In the genomic region with DNA sequence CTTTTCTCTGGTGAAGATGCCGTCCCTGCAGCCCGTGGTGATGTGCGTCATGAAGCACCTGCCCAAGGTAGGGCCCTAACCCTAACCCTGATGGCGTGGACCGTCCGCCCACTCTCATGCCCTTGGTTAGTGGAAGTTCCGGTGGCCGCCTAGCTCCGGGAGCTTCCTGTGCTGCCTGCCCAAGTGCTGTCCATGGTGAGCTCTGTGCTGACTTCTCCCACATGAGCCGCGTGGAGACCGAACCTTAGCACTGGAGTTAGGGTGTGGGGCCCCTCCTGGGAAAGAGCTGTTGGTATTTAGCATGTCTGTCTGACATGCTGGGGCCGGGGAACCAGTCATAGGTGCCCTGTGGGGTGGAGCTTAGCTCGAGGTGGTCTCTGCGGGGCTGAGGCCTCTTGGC, we compare ENCODE assay signal across 9 cellular contexts. TPM values are rescaled to one million over a fixed set of nuclear protein-coding genes. Genes with fewer than 3 reads are reported as not detected.
A peak's percentile ranks its signal among the peaks of the same experiment; 100 is the strongest.
DNase-seq lines count a peak whose midpoint lies in the region; ATAC-seq, FAIRE-seq and TF ChIP-seq lines count a peak whose summit lies in the region.
"Had no signal": no experiment of that assay in that cellular context is flagged by ENCODE, and none has a peak within 500 bp of the region (broad histone marks: within the 10 kb centered on the region; RNA-seq: fewer than 3 reads in every experiment).

No MANE protein-coding gene starts in this region.

- ATAC-seq in activated CD8-positive, alpha-beta T cell treated with anti-CD3 and anti-CD28 coated beads, Interleukin-2, amount 10 ng/mL, durations not matched to agents 7 days and 5 days: no peak

- peak overlapping the region; percentile 87 for H3K4me3 Mint-ChIP-seq in activated CD4-positive, alpha-beta T cell treated with anti-CD3 and anti-CD28 coated beads, Interleukin-2, amount 10 ng/mL, durations not matched to agents 24 days and 14 days
- peak overlapping the region; percentile 91 for H3K4me3 Mint-ChIP-seq in activated CD8-positive, alpha-beta T cell treated with anti-CD3 and anti-CD28 coated beads, Interleukin-2, amount 10 ng/mL, durations not matched to agents 7 days and 5 days

- dilution Hi-C loops in keratinocyte (cut with MboI; ENCODE audit: extremely low pct_ligation_motif_present, low sequenced_read_pairs): no loop called here

- FAIRE-seq in keratinocyte (lab: Jason Lieb, UNC) (no peak), RCC 7860 (lab: Jason Lieb, UNC) (no peak)

- peak overlapping the region; percentile 83 for H3K9ac ChIP-seq in keratinocyte (ENCODE audit: control insufficient read depth, extremely low read depth, insufficient read depth, low read length)

- no peak for TF ChIP-seq EP300 in stomach (IDR thresholded peaks at IDR 0.05)

- TF ChIP-seq CTCF in keratinocyte (optimal IDR thresholded peaks at IDR 0.05 in 1 of 3, IDR thresholded peaks at IDR 0.05 in 1 of 3, conservative IDR thresholded peaks at IDR 0.05 in 1 of 3; ENCODE audit: extremely low read depth in 1 of 3, insufficient read depth in 2 of 3, low read length in 3 of 3) (no peak), stomach (IDR thresholded peaks at IDR 0.05) (no peak), uterus (IDR thresholded peaks at IDR 0.05) (no peak)

- no peaks in the 10 kb centered on the region for H3K9me1 ChIP-seq in keratinocyte (ENCODE audit: control insufficient read depth, extremely low read depth, insufficient read depth, low read length)

- H3K4me2 ChIP-seq in keratinocyte (ENCODE audit: control insufficient read depth, extremely low read depth, insufficient read depth, low read depth, low read length): peak overlapping the region; percentile 91

- CTCF ChIA-PET in activated CD8-positive, alpha-beta T cell treated with anti-CD3 and anti-CD28 coated beads, Interleukin-2, amount 10 ng/mL, durations not matched to agents 7 days and 5 days (lab: Charles Lee): interaction anchor here (1.0 to 4.4 kb wide), 3 partner anchors 16 to 26 kb away, joined by 3 to 32 read pairs (median 5); a partner anchor contains a TSS

- H3K27ac Mint-ChIP-seq in activated CD4-positive, alpha-beta T cell treated with anti-CD3 and anti-CD28 coated beads, Interleukin-2, amount 10 ng/mL, durations not matched to agents 24 days and 14 days: no peak overlapping the region
- peak overlapping the region; percentile 25 for H3K27ac Mint-ChIP-seq in activated CD8-positive, alpha-beta T cell treated with anti-CD3 and anti-CD28 coated beads, Interleukin-2, amount 10 ng/mL, durations not matched to agents 7 days and 5 days

- H3K27me3 Mint-ChIP-seq in activated CD4-positive, alpha-beta T cell treated with anti-CD3 and anti-CD28 coated beads, Interleukin-2, amount 10 ng/mL, durations not matched to agents 24 days and 14 days: peaks cover 1% of the 10 kb centered on the region
- H3K27me3 Mint-ChIP-seq in activated CD8-positive, alpha-beta T cell treated with anti-CD3 and anti-CD28 coated beads, Interleukin-2, amount 10 ng/mL, durations not matched to agents 7 days and 5 days (ENCODE audit: low read depth): no peaks in the 10 kb centered on the region

- no peak for TF ChIP-seq POLR2A in stomach (IDR thresholded peaks at IDR 0.05)
- TF ChIP-seq POLR2A in uterus (IDR thresholded peaks at IDR 0.05): no peak

- peaks cover 26% of the 10 kb centered on the region for H3K79me2 ChIP-seq in keratinocyte (ENCODE audit: control insufficient read depth, insufficient read depth, low read length)

- H3K4me1 Mint-ChIP-seq in activated CD4-positive, alpha-beta T cell treated with anti-CD3 and anti-CD28 coated beads, Interleukin-2, amount 10 ng/mL, durations not matched to agents 24 days and 14 days: peaks cover 13% of the 10 kb centered on the region
- H3K4me1 Mint-ChIP-seq in activated CD8-positive, alpha-beta T cell treated with anti-CD3 and anti-CD28 coated beads, Interleukin-2, amount 10 ng/mL, durations not matched to agents 7 days and 5 days (ENCODE audit: low read depth): peaks cover 20% of the 10 kb centered on the region

- no peak overlapping the region for H2AFZ ChIP-seq in keratinocyte (ENCODE audit: control insufficient read depth, low read length)

- no peak overlapping the region for H3K27ac ChIP-seq in keratinocyte (ENCODE audit: control insufficient read depth, insufficient read depth, low read length)
- H3K27ac ChIP-seq in stomach: no peak overlapping the region
- H3K27ac ChIP-seq in uterus: no peak overlapping the region

- H3K9me3 Mint-ChIP-seq in activated CD4-positive, alpha-beta T cell treated with anti-CD3 and anti-CD28 coated beads, Interleukin-2, amount 10 ng/mL, durations not matched to agents 24 days and 14 days: no peaks in the 10 kb centered on the region
- no peaks in the 10 kb centered on the region for H3K9me3 Mint-ChIP-seq in activated CD8-positive, alpha-beta T cell treated with anti-CD3 and anti-CD28 coated beads, Interleukin-2, amount 10 ng/mL, durations not matched to agents 7 days and 5 days (ENCODE audit: insufficient read depth)

- no peaks in the 10 kb centered on the region for H4K20me1 ChIP-seq in keratinocyte (ENCODE audit: control insufficient read depth, extremely low read depth, insufficient read depth, low read length)

- H3K9me3 ChIP-seq in keratinocyte (ENCODE audit: control insufficient read depth, low read depth, low read length) (no peaks in the 10 kb centered on the region), stomach (no peaks in the 10 kb centered on the region), uterus (no peaks in the 10 kb centered on the region)

- peaks cover 15% of the 10 kb centered on the region for H3K4me1 ChIP-seq in keratinocyte (ENCODE audit: control insufficient read depth, extremely low read depth, insufficient read depth, low read length)
- peaks cover 22 to 51% (median 38%) of the 10 kb centered on the region in 4 donors for H3K4me1 ChIP-seq in stomach
- H3K4me1 ChIP-seq in uterus: peaks cover 0 to 17% of the 10 kb centered on the region in 2 donors

- peaks cover 12% of the 10 kb centered on the region for H3K36me3 Mint-ChIP-seq in activated CD4-positive, alpha-beta T cell treated with anti-CD3 and anti-CD28 coated beads, Interleukin-2, amount 10 ng/mL, durations not matched to agents 24 days and 14 days (ENCODE audit: low read depth)
- H3K36me3 Mint-ChIP-seq in activated CD8-positive, alpha-beta T cell treated with anti-CD3 and anti-CD28 coated beads, Interleukin-2, amount 10 ng/mL, durations not matched to agents 7 days and 5 days (ENCODE audit: low read depth): peaks cover 18% of the 10 kb centered on the region

- DNase-seq in activated CD4-positive, alpha-beta T cell treated with anti-CD3 and anti-CD28 coated beads, Interleukin-2, amount 10 ng/mL, durations not matched to agents 24 days and 14 days: no peak
- DNase-seq in activated CD4-positive, alpha-beta T cell treated with anti-CD3 and anti-CD28 coated beads, Interleukin-2, amount 50 U/mL, for 4 hours: no peak
- no peak for DNase-seq in activated CD8-positive, alpha-beta T cell treated with anti-CD3 and anti-CD28 coated beads, Interleukin-2, amount 10 ng/mL, durations not matched to agents 7 days and 5 days
- no peak for DNase-seq in keratinocyte (ENCODE audit: low read depth, low spot score)
- no peak for DNase-seq in stomach
- DNase-seq in RCC 7860 (ENCODE audit: low spot score): no peak
- no peak for DNase-seq in NCI-H82 treated with DMSO at 0.1 percent for 48 hours (lab: John Stamatoyannopoulos, UW; ENCODE audit: unreplicated experiment)
- DNase-seq in uterus: no peak
- DNase-seq: NCI-H526 treated with DMSO at 0.1 percent for 48 hours had no signal

- 71 to 87% (median 76%) methylated on average over 15 of the region's 15 CpGs for WGBS in stomach, 5 donors

- POLR2A ChIA-PET in activated CD8-positive, alpha-beta T cell treated with anti-CD3 and anti-CD28 coated beads, Interleukin-2, amount 10 ng/mL, durations not matched to agents 7 days and 5 days (lab: Charles Lee): interaction anchor here (0.6 to 5.5 kb wide), 4 partner anchors 12 to 24 kb away, joined by 3 to 87 read pairs (median 8); a partner anchor contains a TSS

- H3K27me3 ChIP-seq in keratinocyte (ENCODE audit: control insufficient read depth, extremely low read depth, insufficient read depth, low read length) (no peaks in the 10 kb centered on the region), stomach (no peaks in the 10 kb centered on the region), uterus (no peaks in the 10 kb centered on the region)

- peak overlapping the region; percentile 70 to 97 (median 84) for H3K4me3 ChIP-seq in keratinocyte (ENCODE audit: control insufficient read depth in 2 of 3, extremely low read depth in 1 of 3, insufficient read depth in 2 of 3, low read depth in 1 of 3, low read length in 3 of 3)
- peak overlapping the region; percentile 94 to 100 (median 98) for H3K4me3 ChIP-seq in stomach
- peak overlapping the region in 1 of 2 donors; percentile 97 for H3K4me3 ChIP-seq in uterus

- peaks cover 8 to 22% of the 10 kb centered on the region in 2 experiments for H3K36me3 ChIP-seq in keratinocyte (ENCODE audit: control insufficient read depth in 2 of 2, extremely low read depth in 1 of 2, insufficient read depth in 2 of 2, low read length in 2 of 2)
- H3K36me3 ChIP-seq in stomach: peaks cover 4 to 32% (median 26%) of the 10 kb centered on the region in 4 donors
- no peaks in the 10 kb centered on the region for H3K36me3 ChIP-seq in uterus

- intact Hi-C loops in activated CD4-positive, alpha-beta T cell treated with anti-CD3 and anti-CD28 coated beads, Interleukin-2, amount 10 ng/mL, durations not matched to agents 24 days and 14 days (cut with micrococcal nuclease): no loop called here
- intact Hi-C loops in stomach (cut with DNase I; ENCODE audit: low total_unique reads) (no loop called here), uterus (cut with DNase I; ENCODE audit: low total_unique reads) (no loop called here)

RNA-seq across cellular contexts. Expression of a gene that starts 1.2 kb away (rescaled TPM):
- 72.4 and 75.3 TPM in 2 replicates for total RNA-seq in activated CD4-positive, alpha-beta T cell treated with anti-CD3 and anti-CD28 coated beads, Interleukin-2, amount 10 ng/mL, durations not matched to agents 24 days and 14 days
- 10 to 100 TPM; 68.6 to 68.8 TPM for total RNA-seq in activated CD8-positive, alpha-beta T cell treated with anti-CD3 and anti-CD28 coated beads, Interleukin-2, amount 10 ng/mL, durations not matched to agents 7 days and 5 days
- polyA plus RNA-seq in keratinocyte: 25.1 to 40.2 TPM (median 35.0 TPM) in 3 replicates
- 11.6 TPM for polyA plus RNA-seq in keratinocyte (2011; ENCODE audit: low read depth)
- polyA plus RNA-seq in keratinocyte (2011; cell fraction: cytosol; rRNA removed): 29.8 and 55.0 TPM in 2 replicates
- polyA plus RNA-seq in keratinocyte (2011; cell fraction: nucleus; rRNA removed): 36.6 and 50.0 TPM in 2 replicates
- polyA plus RNA-seq in keratinocyte (2012; ENCODE audit: low replicate concordance): 40.6 and 53.2 TPM in 2 replicates
- 35.7 to 44.2 TPM (median 43.6 TPM) in 3 replicates for polyA minus RNA-seq in keratinocyte
- polyA minus RNA-seq in keratinocyte (2011; cell fraction: cytosol; rRNA and poly(A)+ RNA removed): 75.4 TPM
- polyA minus RNA-seq in keratinocyte (2011; cell fraction: nucleus; rRNA and poly(A)+ RNA removed): 33.1 and 37.6 TPM in 2 replicates
- total RNA-seq in stomach: 100 to 1,000 TPM in 1 of 5 donors, 10 to 100 TPM in 4; 11.2 to 134 (median 44.9) TPM
- polyA plus RNA-seq in stomach: 10 to 100 TPM; 29.0 to 38.0 (median 34.2) TPM
- total RNA-seq in uterus: 10 to 100 TPM; 17.1 to 46.5 (median 43.2) TPM

RNA-seq across cellular contexts. Expression of a gene that starts 5.3 kb away (rescaled TPM):
- 0.54 and 0.99 TPM in 2 replicates for total RNA-seq in activated CD4-positive, alpha-beta T cell treated with anti-CD3 and anti-CD28 coated beads, Interleukin-2, amount 10 ng/mL, durations not matched to agents 24 days and 14 days
- total RNA-seq in activated CD8-positive, alpha-beta T cell treated with anti-CD3 and anti-CD28 coated beads, Interleukin-2, amount 10 ng/mL, durations not matched to agents 7 days and 5 days: not detected
- polyA plus RNA-seq in keratinocyte: not detected in 3 replicates
- polyA plus RNA-seq in keratinocyte (2011; ENCODE audit: low read depth): not detected
- polyA plus RNA-seq in keratinocyte (2011; cell fraction: cytosol; rRNA removed): not detected in 2 replicates
- not detected in 2 replicates for polyA plus RNA-seq in keratinocyte (2011; cell fraction: nucleus; rRNA removed)
- polyA plus RNA-seq in keratinocyte (2012; ENCODE audit: low replicate concordance): not detected in 2 replicates
- not detected in 3 replicates for polyA minus RNA-seq in keratinocyte
- polyA minus RNA-seq in keratinocyte (2011; cell fraction: cytosol; rRNA and poly(A)+ RNA removed): not detected
- not detected in 2 replicates for polyA minus RNA-seq in keratinocyte (2011; cell fraction: nucleus; rRNA and poly(A)+ RNA removed)
- not detected for total RNA-seq in stomach
- not detected for polyA plus RNA-seq in stomach
- total RNA-seq in uterus: not detected

RNA-seq across cellular contexts. Expression of a gene that starts 15.3 kb away (rescaled TPM):
- total RNA-seq in activated CD4-positive, alpha-beta T cell treated with anti-CD3 and anti-CD28 coated beads, Interleukin-2, amount 10 ng/mL, durations not matched to agents 24 days and 14 days: 292 and 299 TPM in 2 replicates
- 100 to 1,000 TPM; 417 to 432 TPM for total RNA-seq in activated CD8-positive, alpha-beta T cell treated with anti-CD3 and anti-CD28 coated beads, Interleukin-2, amount 10 ng/mL, durations not matched to agents 7 days and 5 days
- polyA plus RNA-seq in keratinocyte (390 to 693 TPM (median 440 TPM) in 3 replicates), stomach (100 to 1,000 TPM; 188 to 292 (median 215) TPM)
- polyA plus RNA-seq in keratinocyte (2011; ENCODE audit: low read depth): 64.2 TPM
- polyA plus RNA-seq in keratinocyte (2011; cell fraction: cytosol; rRNA removed): 328 and 496 TPM in 2 replicates
- polyA plus RNA-seq in keratinocyte (2011; cell fraction: nucleus; rRNA removed): 336 and 469 TPM in 2 replicates
- 276 and 744 TPM in 2 replicates for polyA plus RNA-seq in keratinocyte (2012; ENCODE audit: low replicate concordance)
- polyA minus RNA-seq in keratinocyte: 387 to 836 TPM (median 396 TPM) in 3 replicates
- polyA minus RNA-seq in keratinocyte (2011; cell fraction: cytosol; rRNA and poly(A)+ RNA removed): 512 TPM
- polyA minus RNA-seq in keratinocyte (2011; cell fraction: nucleus; rRNA and poly(A)+ RNA removed): 252 and 259 TPM in 2 replicates
- total RNA-seq in stomach (100 to 1,000 TPM in 4 of 5 donors, 10 to 100 TPM in 1; 69.4 to 170 (median 115) TPM), uterus (100 to 1,000 TPM in 3 of 4 donors, 10 to 100 TPM in 1; 91.5 to 174 (median 139) TPM)

RNA-seq across cellular contexts. Expression of a gene that starts 21.2 kb away (rescaled TPM):
- total RNA-seq in activated CD4-positive, alpha-beta T cell treated with anti-CD3 and anti-CD28 coated beads, Interleukin-2, amount 10 ng/mL, durations not matched to agents 24 days and 14 days: 10.3 and 11.4 TPM in 2 replicates
- total RNA-seq in activated CD8-positive, alpha-beta T cell treated with anti-CD3 and anti-CD28 coated beads, Interleukin-2, amount 10 ng/mL, durations not matched to agents 7 days and 5 days: 1 to 10 TPM; 6.6 to 7.0 TPM
- 5.8 to 9.8 TPM (median 7.8 TPM) in 3 replicates for polyA plus RNA-seq in keratinocyte
- 1.6 TPM for polyA plus RNA-seq in keratinocyte (2011; ENCODE audit: low read depth)
- 3.7 and 9.2 TPM in 2 replicates for polyA plus RNA-seq in keratinocyte (2011; cell fraction: cytosol; rRNA removed)
- 10.6 and 18.7 TPM in 2 replicates for polyA plus RNA-seq in keratinocyte (2011; cell fraction: nucleus; rRNA removed)
- 7.0 and 11.9 TPM in 2 replicates for polyA plus RNA-seq in keratinocyte (2012; ENCODE audit: low replicate concordance)
- 5.8 to 11.4 TPM (median 7.4 TPM) in 3 replicates for polyA minus RNA-seq in keratinocyte
- polyA minus RNA-seq in keratinocyte (2011; cell fraction: cytosol; rRNA and poly(A)+ RNA removed): 36.6 TPM
- 25.4 and 32.9 TPM in 2 replicates for polyA minus RNA-seq in keratinocyte (2011; cell fraction: nucleus; rRNA and poly(A)+ RNA removed)
- 100 to 1,000 TPM in 1 of 5 donors, 10 to 100 TPM in 3, 1 to 10 TPM in 1; 9.9 to 180 (median 29.9) TPM for total RNA-seq in stomach
- polyA plus RNA-seq in stomach: 1 to 10 TPM; 5.9 to 8.9 (median 6.0) TPM
- 10 to 100 TPM in 3 of 4 donors, 1 to 10 TPM in 1; 2.6 to 12.7 (median 11.5) TPM for total RNA-seq in uterus

RNA-seq across cellular contexts. Expression of a gene that starts 25.7 kb away (rescaled TPM):
- total RNA-seq in activated CD4-positive, alpha-beta T cell treated with anti-CD3 and anti-CD28 coated beads, Interleukin-2, amount 10 ng/mL, durations not matched to agents 24 days and 14 days: not detected in 2 replicates
- not detected for total RNA-seq in activated CD8-positive, alpha-beta T cell treated with anti-CD3 and anti-CD28 coated beads, Interleukin-2, amount 10 ng/mL, durations not matched to agents 7 days and 5 days
- polyA plus RNA-seq in keratinocyte: 0.03 TPM in 1 of 3 replicates, not detected in the others
- not detected for polyA plus RNA-seq in keratinocyte (2011; ENCODE audit: low read depth)
- not detected in 2 replicates for polyA plus RNA-seq in keratinocyte (2011; cell fraction: cytosol; rRNA removed)
- 0.05 TPM in 1 of 2 replicates, not detected in the other for polyA plus RNA-seq in keratinocyte (2011; cell fraction: nucleus; rRNA removed)
- 0.21 TPM in 1 of 2 replicates, not detected in the other for polyA plus RNA-seq in keratinocyte (2012; ENCODE audit: low replicate concordance)
- polyA minus RNA-seq in keratinocyte: not detected in 3 replicates
- polyA minus RNA-seq in keratinocyte (2011; cell fraction: cytosol; rRNA and poly(A)+ RNA removed): not detected
- not detected in 2 replicates for polyA minus RNA-seq in keratinocyte (2011; cell fraction: nucleus; rRNA and poly(A)+ RNA removed)
- under 1 TPM in 1 of 5 donors, not detected in 4; 0.18 TPM for total RNA-seq in stomach
- under 1 TPM in 1 of 3 donors, not detected in 2; 0.53 TPM for polyA plus RNA-seq in stomach
- total RNA-seq in uterus: under 1 TPM in 1 of 4 donors, not detected in 3; 0.48 TPM
